In genomic region chr7:74256446-74257408, GRCh38 we compare ENCODE assay signal across 9 cellular contexts. TPM values are rescaled to one million over a fixed set of nuclear protein-coding genes. Genes with fewer than 3 reads are reported as not detected.
DNase-seq lines count a peak whose midpoint lies in the region; TF ChIP-seq lines count a peak whose summit lies in the region.
"Had no signal": no experiment of that assay in that cellular context is flagged by ENCODE, and none has a peak within 500 bp of the region (broad histone marks: within the 10 kb centered on the region; RNA-seq: fewer than 3 reads in every experiment).

No MANE protein-coding gene starts in this region.

- no peaks in the 10 kb centered on the region for H3K36me3 ChIP-seq in mammary epithelial cell (ENCODE audit: insufficient read depth, low read length)
- H3K36me3 ChIP-seq in thyroid gland = no peaks in the 10 kb centered on the region

- WGBS in mammary epithelial cell (ENCODE audit: low coverage, missing lambda C conversion rate) = 94% methylated on average over 13 of the region's 13 CpGs
- WGBS in thyroid gland, 2 donors = 81 to 83% methylated on average over 13 of the region's 13 CpGs

- no peaks in the 10 kb centered on the region for H3K27me3 ChIP-seq in mammary epithelial cell (ENCODE audit: insufficient read depth, low read length)
- H3K27me3 ChIP-seq in thyroid gland = no peaks in the 10 kb centered on the region

- H3K9ac ChIP-seq in mammary epithelial cell (ENCODE audit: insufficient read depth, low read length) = no peak overlapping the region

- intact Hi-C loops in MCF 10A (cut with micrococcal nuclease) (no loop called here), mammary epithelial cell (cut with micrococcal nuclease) (loop anchor here (5.0 kb wide), 1 partner anchor 36 kb away; no protein-coding TSS in a partner anchor), thyroid gland (cut with DNase I) (loop anchor here (5.0 kb wide), 1 partner anchor 36 kb away; no protein-coding TSS in a partner anchor)
- intact Hi-C loops in activated T-helper 2 cell treated with anti-CD3 and anti-CD28 coated beads, Interferon-gamma antibody, Interleukin-2, Interleukin-4, amounts not matched to agents 10 μg/mL and 5 μg/mL and 100 μg/mL, durations not matched to agents 14 hours and 24 hours and 36 hours (cut with micrococcal nuclease) = no loop called here

- no peak for TF ChIP-seq POLR2A in thyroid gland (IDR thresholded peaks at IDR 0.05)

- dilution Hi-C loops in mammary epithelial cell (cut with HindIII; ENCODE audit: low sequenced_read_pairs) = no loop called here

- no peaks in the 10 kb centered on the region for H3K9me3 Mint-ChIP-seq in MCF 10A (ENCODE audit: unreplicated experiment)
- no peaks in the 10 kb centered on the region for H3K9me3 Mint-ChIP-seq in activated T-helper 2 cell treated with anti-CD3 and anti-CD28 coated beads, Interferon-gamma antibody, Interleukin-2, Interleukin-4, amounts not matched to agents 10 μg/mL and 5 μg/mL and 100 μg/mL, durations not matched to agents 14 hours and 24 hours and 36 hours

- DNase-seq in MCF 10A (ENCODE audit: unreplicated experiment) (peak; percentile 37), mammary epithelial cell (no peak), iris pigment epithelial cell (ENCODE audit: low read depth) (peak; percentile 70), thyroid gland (no peak), NCI-H524 (lab: John Stamatoyannopoulos, UW) (no peak), NOMO-1 treated with DMSO at 0.1 percent for 48 hours (lab: John Stamatoyannopoulos, UW; ENCODE audit: unreplicated experiment) (no peak), NCI-H2227 (lab: John Stamatoyannopoulos, UW; ENCODE audit: unreplicated experiment) (no peak)
- DNase-seq in activated T-helper 2 cell treated with anti-CD3 and anti-CD28 coated beads, Interferon-gamma antibody, Interleukin-2, Interleukin-4, amounts not matched to agents 10 μg/mL and 5 μg/mL and 100 μg/mL, durations not matched to agents 14 hours and 24 hours and 36 hours (ENCODE audit: low spot score) = no peak
- DNase-seq: NCI-H2029 had no signal

- no peak overlapping the region for H2AFZ ChIP-seq in mammary epithelial cell (ENCODE audit: low read depth, low read length)

- peaks cover 15% of the 10 kb centered on the region for H3K36me3 Mint-ChIP-seq in MCF 10A (ENCODE audit: insufficient read depth, unreplicated experiment)
- H3K36me3 Mint-ChIP-seq in activated T-helper 2 cell treated with anti-CD3 and anti-CD28 coated beads, Interferon-gamma antibody, Interleukin-2, Interleukin-4, amounts not matched to agents 10 μg/mL and 5 μg/mL and 100 μg/mL, durations not matched to agents 14 hours and 24 hours and 36 hours (ENCODE audit: low read depth) = peaks cover 11% of the 10 kb centered on the region

- H3K27ac ChIP-seq in mammary epithelial cell (ENCODE audit: insufficient read depth, low read depth, low read length) (no peak overlapping the region), thyroid gland (peak overlapping the region in 2 of 3 donors; percentile 4 to 29)

- H3K79me2 ChIP-seq in mammary epithelial cell (ENCODE audit: insufficient read depth, low read length) = peaks cover 24% of the 10 kb centered on the region

- H3K27ac Mint-ChIP-seq in MCF 10A (ENCODE audit: low read depth, unreplicated experiment) = no peak overlapping the region
- H3K27ac Mint-ChIP-seq in activated T-helper 2 cell treated with anti-CD3 and anti-CD28 coated beads, Interferon-gamma antibody, Interleukin-2, Interleukin-4, amounts not matched to agents 10 μg/mL and 5 μg/mL and 100 μg/mL, durations not matched to agents 14 hours and 24 hours and 36 hours = peak overlapping the region; percentile 39

- H3K4me3 Mint-ChIP-seq in MCF 10A (ENCODE audit: unreplicated experiment) = peak overlapping the region; percentile 58
- H3K4me3 Mint-ChIP-seq in activated T-helper 2 cell treated with anti-CD3 and anti-CD28 coated beads, Interferon-gamma antibody, Interleukin-2, Interleukin-4, amounts not matched to agents 10 μg/mL and 5 μg/mL and 100 μg/mL, durations not matched to agents 14 hours and 24 hours and 36 hours (ENCODE audit: low read depth) = peak overlapping the region; percentile 58

- no peak overlapping the region for H3K4me2 ChIP-seq in mammary epithelial cell (ENCODE audit: insufficient read depth, low read depth, low read length)

- peaks cover 8% of the 10 kb centered on the region for H3K4me1 ChIP-seq in mammary epithelial cell (ENCODE audit: insufficient read depth, low read length)
- H3K4me1 ChIP-seq in thyroid gland = peaks cover 3 to 25% of the 10 kb centered on the region in 2 donors

- CTCF ChIA-PET in MCF 10A (lab: Yijun Ruan, JAX) = interaction anchor here (0.6 to 1.1 kb wide), 6 partner anchors 21 to 145 kb away, joined by 3 to 10 read pairs (median 4); no protein-coding TSS in a partner anchor
- CTCF ChIA-PET in mammary epithelial cell (lab: Charles Lee; ENCODE audit: low non-redundant PET) = no interaction called here

- no peak for TF ChIP-seq CTCF in MCF 10A (IDR thresholded peaks at IDR 0.05; ENCODE audit: unreplicated experiment)
- TF ChIP-seq CTCF in mammary epithelial cell (conservative IDR thresholded peaks at IDR 0.05 in 1 of 2, IDR thresholded peaks at IDR 0.05 in 1 of 2; ENCODE audit: extremely low read depth in 1 of 2, insufficient read depth in 1 of 2, low read depth in 1 of 2, low read length in 2 of 2) = no peak
- TF ChIP-seq CTCF in thyroid gland (IDR thresholded peaks at IDR 0.05) = no peak

- BruUV-seq in MCF 10A (replicated peaks; lab: Mats Ljungman, UMichigan) (no TSS peak), mammary epithelial cell (replicated peaks; lab: Mats Ljungman, UMichigan) (no TSS peak)

- no peaks in the 10 kb centered on the region for H3K9me3 ChIP-seq in mammary epithelial cell (replicated peaks; ENCODE audit: insufficient read depth, low read length)
- no peaks in the 10 kb centered on the region for H3K9me3 ChIP-seq in thyroid gland

- H3K27me3 Mint-ChIP-seq in MCF 10A (ENCODE audit: insufficient read depth, unreplicated experiment) = no peaks in the 10 kb centered on the region
- H3K27me3 Mint-ChIP-seq in activated T-helper 2 cell treated with anti-CD3 and anti-CD28 coated beads, Interferon-gamma antibody, Interleukin-2, Interleukin-4, amounts not matched to agents 10 μg/mL and 5 μg/mL and 100 μg/mL, durations not matched to agents 14 hours and 24 hours and 36 hours (ENCODE audit: low read depth) = no peaks in the 10 kb centered on the region

- H3K4me3 ChIP-seq in mammary epithelial cell (replicated peaks in 1 of 3; ENCODE audit: insufficient read depth in 1 of 3, low read depth in 2 of 3, low read length in 3 of 3) (no peak overlapping the region), thyroid gland (replicated peaks in 1 of 3) (no peak overlapping the region)

- no peaks in the 10 kb centered on the region for H3K4me1 Mint-ChIP-seq in MCF 10A (ENCODE audit: insufficient read depth, unreplicated experiment)
- H3K4me1 Mint-ChIP-seq in activated T-helper 2 cell treated with anti-CD3 and anti-CD28 coated beads, Interferon-gamma antibody, Interleukin-2, Interleukin-4, amounts not matched to agents 10 μg/mL and 5 μg/mL and 100 μg/mL, durations not matched to agents 14 hours and 24 hours and 36 hours (ENCODE audit: low read depth) = peaks cover 11% of the 10 kb centered on the region

- POLR2A ChIA-PET in MCF 10A (lab: Yijun Ruan, JAX) = no interaction called here

- in situ Hi-C loops in mammary epithelial cell (cut with MboI; ENCODE audit: low sequenced_read_pairs in 2 of 2) = no loop called here

- no peaks in the 10 kb centered on the region for H4K20me1 ChIP-seq in mammary epithelial cell (ENCODE audit: insufficient read depth, low read length)

RNA-seq across cellular contexts. Expression of gene RFC2, which starts 2.5 kb away (rescaled TPM):
- total RNA-seq in MCF 10A (2022) (16.3 and 35.0 TPM in 2 replicates), mammary epithelial cell (10 to 100 TPM; 15.0 to 43.9 TPM), thyroid gland (10 to 100 TPM; 11.4 to 16.8 (median 14.0) TPM)
- 50.2 TPM for polyA plus RNA-seq in mammary epithelial cell
- polyA minus RNA-seq in mammary epithelial cell = 36.8 TPM
- 82.9 and 85.2 TPM in 2 replicates for total RNA-seq in activated T-helper 2 cell treated with anti-CD3 and anti-CD28 coated beads, Interferon-gamma antibody, Interleukin-2, Interleukin-4, amounts not matched to agents 10 μg/mL and 5 μg/mL and 100 μg/mL, durations not matched to agents 14 hours and 24 hours and 36 hours

RNA-seq across cellular contexts. Expression of gene CLIP2, which starts 32.5 kb away (rescaled TPM):
- 13.7 and 14.2 TPM in 2 replicates for total RNA-seq in MCF 10A (2022)
- total RNA-seq in mammary epithelial cell = 10 to 100 TPM; 34.3 to 37.9 TPM
- 7.2 TPM for polyA plus RNA-seq in mammary epithelial cell
- polyA minus RNA-seq in mammary epithelial cell = 15.3 TPM
- 2.1 and 2.7 TPM in 2 replicates for total RNA-seq in activated T-helper 2 cell treated with anti-CD3 and anti-CD28 coated beads, Interferon-gamma antibody, Interleukin-2, Interleukin-4, amounts not matched to agents 10 μg/mL and 5 μg/mL and 100 μg/mL, durations not matched to agents 14 hours and 24 hours and 36 hours
- total RNA-seq in thyroid gland = 10 to 100 TPM in 1 of 4 donors, 1 to 10 TPM in 3; 4.4 to 16.5 (median 6.7) TPM

RNA-seq across cellular contexts. Expression of gene LAT2, which starts 46.9 kb away (rescaled TPM):
- 6.7 and 12.6 TPM in 2 replicates for total RNA-seq in MCF 10A (2022)
- 1 to 10 TPM in 1 of 2 donors, under 1 TPM in 1; 0.17 to 1.6 TPM for total RNA-seq in mammary epithelial cell
- 1.2 TPM for polyA plus RNA-seq in mammary epithelial cell
- not detected for polyA minus RNA-seq in mammary epithelial cell
- 20.2 and 22.2 TPM in 2 replicates for total RNA-seq in activated T-helper 2 cell treated with anti-CD3 and anti-CD28 coated beads, Interferon-gamma antibody, Interleukin-2, Interleukin-4, amounts not matched to agents 10 μg/mL and 5 μg/mL and 100 μg/mL, durations not matched to agents 14 hours and 24 hours and 36 hours
- 1 to 10 TPM in 3 of 4 donors, under 1 TPM in 1; 0.93 to 3.4 (median 2.5) TPM for total RNA-seq in thyroid gland

Comparison
In these comparisons a context has a peak if more than half of its experiments do, and no peak if none do; other contexts are left out.
1. DNase-seq: peak in MCF 10A (single experiment) and iris pigment epithelial cell (single experiment); none in mammary epithelial cell (single experiment), activated T-helper 2 cell treated with anti-CD3 and anti-CD28 coated beads, Interferon-gamma antibody, Interleukin-2, Interleukin-4, amounts not matched to agents 10 μg/mL and 5 μg/mL and 100 μg/mL, durations not matched to agents 14 hours and 24 hours and 36 hours (single experiment), thyroid gland (0 of 2), NCI-H524 (0 of 2), NOMO-1 treated with DMSO at 0.1 percent for 48 hours (single experiment) and NCI-H2227 (single experiment).
2. intact Hi-C loops: an anchor here in mammary epithelial cell (5.0 kb wide) and thyroid gland (5.0 kb wide); none called in MCF 10A and activated T-helper 2 cell treated with anti-CD3 and anti-CD28 coated beads, Interferon-gamma antibody, Interleukin-2, Interleukin-4, amounts not matched to agents 10 μg/mL and 5 μg/mL and 100 μg/mL, durations not matched to agents 14 hours and 24 hours and 36 hours.